In the genomic region with DNA sequence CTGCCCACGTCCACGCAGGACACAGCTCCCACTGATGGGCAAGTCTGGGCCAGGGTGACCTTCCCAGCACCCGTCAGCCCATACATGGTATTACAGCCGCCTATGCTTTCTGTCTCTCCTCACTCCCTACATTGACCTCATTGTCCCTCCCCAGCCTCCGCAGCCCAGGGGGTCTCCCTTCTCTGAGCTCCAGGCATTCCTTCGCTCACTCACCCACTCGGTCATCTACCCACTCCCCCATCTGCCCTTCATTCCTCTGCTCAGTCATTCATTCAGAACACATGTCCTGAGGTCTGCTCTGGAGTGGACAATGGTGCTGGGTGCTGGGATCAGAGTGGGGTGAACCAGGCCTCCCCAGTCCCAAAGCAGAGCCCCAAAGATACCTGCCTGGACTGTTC, we compare ENCODE assay signal across 1 cellular context.
TF ChIP-seq lines count a peak whose summit lies in the region.

No MANE protein-coding gene starts in this region.

TF ChIP-seq in A549, 52 proteins besides CTCF, POLR2A, EP300 and RAD21:
- TF ChIP-seq, protein P1, sequence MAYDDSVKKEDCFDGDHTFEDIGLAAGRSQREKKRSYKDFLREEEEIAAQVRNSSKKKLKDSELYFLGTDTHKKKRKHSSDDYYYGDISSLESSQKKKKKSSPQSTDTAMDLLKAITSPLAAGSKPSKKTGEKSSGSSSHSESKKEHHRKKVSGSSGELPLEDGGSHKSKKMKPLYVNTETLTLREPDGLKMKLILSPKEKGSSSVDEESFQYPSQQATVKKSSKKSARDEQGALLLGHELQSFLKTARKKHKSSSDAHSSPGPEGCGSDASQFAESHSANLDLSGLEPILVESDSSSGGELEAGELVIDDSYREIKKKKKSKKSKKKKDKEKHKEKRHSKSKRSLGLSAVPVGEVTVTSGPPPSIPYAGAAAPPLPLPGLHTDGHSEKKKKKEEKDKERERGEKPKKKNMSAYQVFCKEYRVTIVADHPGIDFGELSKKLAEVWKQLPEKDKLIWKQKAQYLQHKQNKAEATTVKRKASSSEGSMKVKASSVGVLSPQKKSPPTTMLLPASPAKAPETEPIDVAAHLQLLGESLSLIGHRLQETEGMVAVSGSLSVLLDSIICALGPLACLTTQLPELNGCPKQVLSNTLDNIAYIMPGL (CRISPR knock-in tag; IDR thresholded peaks at IDR 0.05; ENCODE audit: borderline replicate concordance), result no peak
- TF ChIP-seq ZNF302 (CRISPR knock-in tag; IDR thresholded peaks at IDR 0.05), result no peak
- TF ChIP-seq MYC (IDR thresholded peaks at IDR 0.05; ENCODE audit: borderline replicate concordance, low read length), result no peak
- TF ChIP-seq HOXB5 (CRISPR knock-in tag; IDR thresholded peaks at IDR 0.05), result no peak
- no peak for TF ChIP-seq CBX2 (IDR thresholded peaks at IDR 0.05; ENCODE audit: borderline replicate concordance, low read depth)
- TF ChIP-seq NFE2L2 (conservative IDR thresholded peaks at IDR 0.05; ENCODE audit: low read length), result no peak
- no peak for TF ChIP-seq ZSCAN20 (CRISPR knock-in tag; IDR thresholded peaks at IDR 0.05)
- TF ChIP-seq RFX5 (IDR thresholded peaks at IDR 0.05), result no peak
- no peak for TF ChIP-seq BHLHE40 (IDR thresholded peaks at IDR 0.05; ENCODE audit: low read depth, low read length)
- no peak for TF ChIP-seq POLR2AphosphoS2 (conservative IDR thresholded peaks at IDR 0.05; ENCODE audit: low read length)
- TF ChIP-seq RNF2 (IDR thresholded peaks at IDR 0.05; ENCODE audit: borderline replicate concordance, low read depth), result no peak
- TF ChIP-seq FOSB (CRISPR knock-in tag; IDR thresholded peaks at IDR 0.05), result no peak
- no peak for TF ChIP-seq CHD2 (IDR thresholded peaks at IDR 0.05; ENCODE audit: low read length, partially characterized antibody)
- no peak for TF ChIP-seq JUNB (IDR thresholded peaks at IDR 0.05)
- TF ChIP-seq, protein P2, sequence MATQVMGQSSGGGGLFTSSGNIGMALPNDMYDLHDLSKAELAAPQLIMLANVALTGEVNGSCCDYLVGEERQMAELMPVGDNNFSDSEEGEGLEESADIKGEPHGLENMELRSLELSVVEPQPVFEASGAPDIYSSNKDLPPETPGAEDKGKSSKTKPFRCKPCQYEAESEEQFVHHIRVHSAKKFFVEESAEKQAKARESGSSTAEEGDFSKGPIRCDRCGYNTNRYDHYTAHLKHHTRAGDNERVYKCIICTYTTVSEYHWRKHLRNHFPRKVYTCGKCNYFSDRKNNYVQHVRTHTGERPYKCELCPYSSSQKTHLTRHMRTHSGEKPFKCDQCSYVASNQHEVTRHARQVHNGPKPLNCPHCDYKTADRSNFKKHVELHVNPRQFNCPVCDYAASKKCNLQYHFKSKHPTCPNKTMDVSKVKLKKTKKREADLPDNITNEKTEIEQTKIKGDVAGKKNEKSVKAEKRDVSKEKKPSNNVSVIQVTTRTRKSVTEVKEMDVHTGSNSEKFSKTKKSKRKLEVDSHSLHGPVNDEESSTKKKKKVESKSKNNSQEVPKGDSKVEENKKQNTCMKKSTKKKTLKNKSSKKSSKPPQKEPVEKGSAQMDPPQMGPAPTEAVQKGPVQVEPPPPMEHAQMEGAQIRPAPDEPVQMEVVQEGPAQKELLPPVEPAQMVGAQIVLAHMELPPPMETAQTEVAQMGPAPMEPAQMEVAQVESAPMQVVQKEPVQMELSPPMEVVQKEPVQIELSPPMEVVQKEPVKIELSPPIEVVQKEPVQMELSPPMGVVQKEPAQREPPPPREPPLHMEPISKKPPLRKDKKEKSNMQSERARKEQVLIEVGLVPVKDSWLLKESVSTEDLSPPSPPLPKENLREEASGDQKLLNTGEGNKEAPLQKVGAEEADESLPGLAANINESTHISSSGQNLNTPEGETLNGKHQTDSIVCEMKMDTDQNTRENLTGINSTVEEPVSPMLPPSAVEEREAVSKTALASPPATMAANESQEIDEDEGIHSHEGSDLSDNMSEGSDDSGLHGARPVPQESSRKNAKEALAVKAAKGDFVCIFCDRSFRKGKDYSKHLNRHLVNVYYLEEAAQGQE (IDR thresholded peaks at IDR 0.05), result no peak
- TF ChIP-seq, protein P3, sequence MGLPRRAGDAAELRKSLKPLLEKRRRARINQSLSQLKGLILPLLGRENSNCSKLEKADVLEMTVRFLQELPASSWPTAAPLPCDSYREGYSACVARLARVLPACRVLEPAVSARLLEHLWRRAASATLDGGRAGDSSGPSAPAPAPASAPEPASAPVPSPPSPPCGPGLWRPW (IDR thresholded peaks at IDR 0.05), result no peak
